25 cellular contexts compared by ENCODE assay signal in the genomic region with DNA sequence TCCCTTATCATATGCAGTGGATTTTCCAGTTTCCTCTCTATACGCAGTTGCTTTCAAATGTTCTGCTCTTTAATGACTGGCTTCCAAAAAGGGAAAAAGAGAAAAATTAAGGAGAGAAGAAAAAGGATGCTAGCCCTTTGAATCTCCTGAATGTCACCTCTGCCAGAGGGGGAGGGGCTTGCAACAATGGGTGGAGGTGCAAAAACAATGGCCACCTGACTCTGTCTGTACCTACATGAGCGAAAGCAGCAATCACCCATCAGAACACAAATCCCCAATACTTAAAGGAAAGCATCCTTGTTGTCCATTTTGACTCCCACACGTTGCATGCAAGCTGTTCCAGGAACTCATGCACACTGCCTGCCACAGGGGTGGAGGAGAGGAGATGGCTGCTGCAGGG.
"Had no signal": no experiment of that assay in that cellular context is flagged by ENCODE, and none has a peak within 500 bp of the region (broad histone marks: within the 10 kb centered on the region; RNA-seq: fewer than 3 reads in every experiment).

No MANE protein-coding gene starts in this region.

- H3K27ac ChIP-seq: HL-60, KMS-11, PC-9, Peyer's patch, SJSA1, SK-N-MC had no signal

- H3K4me2 ChIP-seq: KMS-11, PC-9 had no signal

- ATAC-seq: K562, Right ventricle myocardium inferior had no signal

- H2AFZ ChIP-seq: PC-9 had no signal

- DNase-seq: Kasumi-1, MM.1S, NCI-H1092 treated with DMSO at 0.1 percent for 48 hours, NCI-H1436, NCI-H187, NCI-H2029, NCI-H2081 treated with DMSO at 0.1 percent for 48 hours, NCI-H2171, NCI-H226, NCI-H446, NCI-H510A, NCI-H524 treated with DMSO at 0.1 percent for 48 hours, NCI-H69, NCI-H774, PC-9, Peyer's patch, SHP77 treated with DMSO at 0.1 percent for 48 hours had no signal

- H3K4me3 Mint-ChIP-seq: IgD-negative memory B cell had no signal

- H3K9ac ChIP-seq: KMS-11 had no signal

- H3K4me1 ChIP-seq: Peyer's patch, SJSA1 had no signal

- H3K36me3 ChIP-seq: Peyer's patch, SJSA1 had no signal

- H3K27me3 Mint-ChIP-seq: IgD-negative memory B cell had no signal

- H3K4me3 ChIP-seq: K562, PC-9, Peyer's patch, SJSA1, SK-N-MC had no signal

- H3K27me3 ChIP-seq: Peyer's patch, SJSA1 had no signal

- H3K27ac Mint-ChIP-seq: IgD-negative memory B cell had no signal

- FAIRE-seq: HTR-8/SVneo, K562 had no signal
